Comparison of ENCODE assay signal across 10 cellular contexts in the genomic region with DNA sequence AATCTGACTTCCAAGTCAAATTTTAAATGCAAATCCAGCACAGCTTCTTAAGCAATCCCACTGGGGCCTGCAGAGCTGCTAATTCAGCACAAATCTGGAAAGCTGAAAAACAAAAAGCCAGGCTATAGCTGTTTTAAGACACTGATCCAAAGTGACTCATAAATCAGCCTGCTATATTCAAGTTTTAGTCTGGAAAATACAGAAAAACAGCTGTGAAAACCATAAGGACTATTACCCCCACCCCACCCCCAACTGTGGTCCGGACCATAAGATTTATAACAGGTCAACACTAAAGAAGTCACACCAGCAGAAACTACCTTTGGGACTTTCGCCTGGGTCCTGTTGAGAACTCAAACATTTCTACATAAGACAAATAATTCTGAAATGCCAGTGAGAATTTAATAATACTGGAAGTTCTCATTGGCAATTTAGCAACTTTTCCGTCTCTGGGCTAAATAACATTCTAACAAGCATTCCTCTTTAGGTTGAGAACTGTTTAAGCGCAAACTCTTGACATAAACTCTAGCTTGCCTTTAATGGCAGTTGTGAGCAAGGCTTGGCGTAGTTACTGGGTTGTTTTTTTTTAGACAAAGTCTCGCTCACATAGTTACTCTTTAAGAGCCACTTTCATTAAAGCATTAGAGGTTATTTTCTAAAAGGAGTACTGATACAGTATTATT. TPM values are rescaled to one million over a fixed set of nuclear protein-coding genes. Genes with fewer than 3 reads are reported as not detected.
A peak's percentile ranks its signal among the peaks of the same experiment; 100 is the strongest.
DNase-seq lines count a peak whose midpoint lies in the region; ATAC-seq, FAIRE-seq and TF ChIP-seq lines count a peak whose summit lies in the region.
"Had no signal": no experiment of that assay in that cellular context is flagged by ENCODE, and none has a peak within 500 bp of the region (broad histone marks: within the 10 kb centered on the region; RNA-seq: fewer than 3 reads in every experiment).

No MANE protein-coding gene starts in this region.

- WGBS in body of pancreas, 2 donors = 16 to 20% methylated on average over 6 of the region's 6 CpGs
- 63 to 86% (median 72%) methylated on average over 6 of the region's 6 CpGs for WGBS in spleen, 5 donors

- TF ChIP-seq POLR2A in body of pancreas (IDR thresholded peaks at IDR 0.05) (no peak), spleen (IDR thresholded peaks at IDR 0.05) (no peak)

- TF ChIP-seq CTCF in body of pancreas (IDR thresholded peaks at IDR 0.05) (no peak), kidney (IDR thresholded peaks at IDR 0.05; ENCODE audit: borderline replicate concordance, extremely low read depth, insufficient read depth) (no peak), spleen (IDR thresholded peaks at IDR 0.05 in 8 of 11, conservative IDR thresholded peaks at IDR 0.05 in 3 of 11) (no peak)

- H3K4me3 ChIP-seq in body of pancreas = peak overlapping the region in 1 of 2 donors; percentile 9
- peak overlapping the region; percentile 82 to 89 for H3K4me3 ChIP-seq in kidney (ENCODE audit: low read length in 2 of 2)
- peak overlapping the region in 6 of 8 donors; percentile 33 to 81 (median 62) for H3K4me3 ChIP-seq in spleen

- H3K27me3 ChIP-seq in body of pancreas (no peaks in the 10 kb centered on the region), spleen (replicated peaks in 1 of 7) (peaks cover 0 to 35% (median 12%) of the 10 kb centered on the region in 7 donors)

- H3K9me3 ChIP-seq in body of pancreas (no peaks in the 10 kb centered on the region), kidney (ENCODE audit: control insufficient read depth in 1 of 2, low read length in 2 of 2) (no peaks in the 10 kb centered on the region), spleen (no peaks in the 10 kb centered on the region)

- H3K27ac ChIP-seq in body of pancreas (peak overlapping the region in 3 of 4 donors; percentile 95 to 98 (median 98)), kidney (ENCODE audit: low read depth in 2 of 2, low read length in 2 of 2) (peak overlapping the region; percentile 26 to 33), spleen (peak overlapping the region in 7 of 8 donors; percentile 5 to 93 (median 86))

- no peak for ATAC-seq in body of pancreas
- no peak for ATAC-seq in HG02973 (IDR thresholded peaks at IDR 0.05; ENCODE audit: unreplicated experiment)
- ATAC-seq in GM21737 (IDR thresholded peaks at IDR 0.05; ENCODE audit: unreplicated experiment) = no peak

- DNase-seq in HCEC 1CT = peak; percentile 43
- peak in 1 of 4 donors; percentile 30 for DNase-seq in body of pancreas
- no peak for DNase-seq in kidney
- DNase-seq in spleen = no peak
- no peak for DNase-seq in activated effector memory CD4-positive, alpha-beta T cell treated with anti-CD3 and anti-CD28 coated beads, Interleukin-2, amount 50 U/mL, for 16 hours
- DNase-seq in GM19238 (ENCODE audit: insufficient read length, low spot score) = no peak
- DNase-seq: central memory CD4-positive, alpha-beta T cell; stimulated activated CD4-positive, alpha-beta T cell treated with anti-CD3 and anti-CD28 coated beads, Interleukin-2, amount 100 ng/mL, for 24 hours had no signal

- H3K4me1 ChIP-seq in body of pancreas = peaks cover 55% of the 10 kb centered on the region
- peaks cover 0 to 9% of the 10 kb centered on the region in 2 donors for H3K4me1 ChIP-seq in kidney (ENCODE audit: control insufficient read depth in 1 of 2, insufficient read depth in 1 of 2, low read depth in 1 of 2, low read length in 2 of 2)
- H3K4me1 ChIP-seq in spleen = peaks cover 0 to 39% (median 18%) of the 10 kb centered on the region in 6 donors

- H3K36me3 ChIP-seq in body of pancreas (replicated peaks in 1 of 2; ENCODE audit: insufficient read depth in 1 of 2, low read depth in 2 of 2) (no peaks in the 10 kb centered on the region), kidney (ENCODE audit: control insufficient read depth in 1 of 2, insufficient read depth in 2 of 2, low read length in 2 of 2) (peaks cover 0 to 4% of the 10 kb centered on the region in 2 donors), spleen (no peaks in the 10 kb centered on the region)

- H3K9ac ChIP-seq in kidney (ENCODE audit: low read length in 2 of 2) = peak overlapping the region in 1 of 2 donors; percentile 84

- no peak for FAIRE-seq in kidney (lab: Jason Lieb, UNC)

- intact Hi-C loops in body of pancreas (cut with DNase I) = no loop called here
- intact Hi-C loops in kidney (cut with DNase I) = no loop called here
- intact Hi-C loops in spleen (cut with DNase I; ENCODE audit: low total_unique reads) = no loop called here

RNA-seq across cellular contexts. Expression of gene LRIG3, which starts 3.3 kb away (rescaled TPM):
- total RNA-seq in body of pancreas (10 to 100 TPM; 68.6 to 71.6 TPM), kidney (40.5 TPM), spleen (100 to 1,000 TPM in 1 of 7 donors, 10 to 100 TPM in 6; 20.7 to 110 (median 34.2) TPM)
- polyA plus RNA-seq in kidney (ENCODE audit: insufficient read depth, low read depth, low replicate concordance) (4.4 TPM), spleen (1 to 10 TPM; 1.3 to 3.5 (median 2.3) TPM)

Comparison
In these comparisons a context has a peak if more than half of its experiments do, and no peak if none do; other contexts are left out.
1. H3K27ac ChIP-seq: peak in every context shown above with its lines; median percentile 98 in body of pancreas; 86 in spleen; 30 in kidney.